8 cellular contexts compared by ENCODE assay signal in the genomic region with DNA sequence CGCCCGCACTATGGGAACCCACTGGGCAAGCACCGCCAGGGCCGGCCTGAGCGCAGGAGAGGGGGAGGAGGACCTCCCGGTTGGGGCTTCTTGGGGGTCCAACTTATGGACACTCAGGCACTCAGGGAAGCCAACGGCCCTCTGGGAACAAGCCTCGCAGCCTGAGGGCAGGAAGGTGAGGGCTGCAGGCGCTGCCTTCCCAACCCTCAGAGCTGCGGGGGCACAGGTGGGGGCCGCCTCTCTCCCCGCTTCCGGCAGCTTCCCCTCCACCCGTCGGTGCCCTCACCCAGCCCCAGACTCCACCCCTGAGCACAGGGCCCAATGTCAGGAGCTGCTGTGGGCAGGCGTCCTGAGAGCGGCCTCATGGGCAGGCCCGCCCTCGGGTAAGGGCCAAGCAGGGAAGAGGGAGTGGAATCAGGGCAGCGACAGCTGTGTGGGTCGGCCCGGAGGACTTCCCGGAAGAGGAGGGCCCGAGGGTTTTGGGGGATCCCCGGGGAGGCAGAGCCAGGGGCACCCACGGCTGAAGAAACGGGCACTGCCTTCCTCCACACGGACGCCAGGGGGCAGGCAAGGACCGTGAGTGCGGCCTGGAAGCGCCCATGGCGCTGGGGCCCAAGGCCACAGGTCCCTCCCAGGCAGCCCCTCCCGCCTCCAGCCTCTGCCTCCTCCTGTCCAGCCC. TPM values are rescaled to one million over a fixed set of nuclear protein-coding genes. Genes with fewer than 3 reads are reported as not detected.
DNase-seq lines count a peak whose midpoint lies in the region; ATAC-seq and TF ChIP-seq lines count a peak whose summit lies in the region.

No MANE protein-coding gene starts in this region.

- peak overlapping the region; percentile 8; the same call in 1 of the 2 replicates for H2AFZ ChIP-seq in SK-N-SH (ENCODE audit: low read depth)

- no peaks in the 10 kb centered on the region for H3F3A ChIP-seq in SK-N-SH (replicated peaks; ENCODE audit: insufficient read depth)

- H3K9me3 ChIP-seq in SK-N-SH: no peaks in the 10 kb centered on the region
- H3K9me3 ChIP-seq in cardiac muscle cell (ENCODE audit: low read depth): no peaks in the 10 kb centered on the region

- H3K27ac ChIP-seq in SK-N-SH (ENCODE audit: low read depth in 2 of 2, low read length in 1 of 2) (peak overlapping the region in 1 of 2 experiments; percentile 76; a peak in 2 of 4 replicates), cardiac muscle cell (no peak overlapping the region)

- no peaks in the 10 kb centered on the region for H4K20me1 ChIP-seq in SK-N-SH (ENCODE audit: insufficient read depth)

- 0 out of 2 replicates have a peak overlapping the region, but pooled peaks have one; percentile 52 for H3K4me2 ChIP-seq in SK-N-SH

- 11% methylated on average over 10 of the region's 34 CpGs for WGBS in SK-N-SH (ENCODE audit: low lambda C conversion rate)

- no peak overlapping the region for H3K9ac ChIP-seq in SK-N-SH

- DNase-seq in GM12864 (ENCODE audit: low read depth): peak; percentile 93
- peak; percentile 97 for DNase-seq in MV-4-11 (lab: John Stamatoyannopoulos, UW)
- peak; percentile 97 for DNase-seq in SK-N-SH
- peak; percentile 96 to 97 for DNase-seq in activated naive CD4-positive, alpha-beta T cell treated with anti-CD3 and anti-CD28 coated beads, Interleukin-2, amount 50 U/mL, for 72 hours (ENCODE audit: low spot score in 2 of 2)
- peak; percentile 94 to 95 for DNase-seq in cardiac muscle cell (ENCODE audit: low read depth in 1 of 2, low spot score in 1 of 2)
- peak; percentile 47 to 96 (median 73) for DNase-seq in posterior cingulate gyrus
- peak; percentile 95 for DNase-seq in ureter (ENCODE audit: low spot score)

- CTCF ChIA-PET in SK-N-SH (lab: Yijun Ruan, JAX): interaction anchor here (0.6 to 6.3 kb wide), 70 partner anchors 9 to 584 kb away, joined by 3 to 82 read pairs (median 4); partner anchors contain the start of genes C20orf204, GMEB2, PPDPF and PRPF6

- TF ChIP-seq RAD21 in SK-N-SH (IDR thresholded peaks at IDR 0.05; ENCODE audit: low read length): peak; percentile 93

- TF ChIP-seq CTCF in GM12864 (IDR thresholded peaks at IDR 0.05; ENCODE audit: low read depth, low read length, missing control alignments): peak; percentile 97
- peak; percentile 81 for TF ChIP-seq CTCF in SK-N-SH (IDR thresholded peaks at IDR 0.05)
- TF ChIP-seq CTCF in cardiac muscle cell (IDR thresholded peaks at IDR 0.05; ENCODE audit: low read depth, low read length): peak; percentile 83

- no peaks in the 10 kb centered on the region for H3K9me2 ChIP-seq in SK-N-SH

- H3K27ac Mint-ChIP-seq in activated naive CD4-positive, alpha-beta T cell treated with anti-CD3 and anti-CD28 coated beads, Interleukin-2, amount 50 U/mL, for 72 hours: peak overlapping the region; percentile 77 to 85

- no peaks in the 10 kb centered on the region for H3K9me3 Mint-ChIP-seq in activated naive CD4-positive, alpha-beta T cell treated with anti-CD3 and anti-CD28 coated beads, Interleukin-2, amount 50 U/mL, for 72 hours

- POLR2A ChIA-PET in SK-N-SH (lab: Yijun Ruan, JAX): interaction anchor here (0.9 to 1.4 kb wide), 2 partner anchors 41 to 80 kb away, joined by 3 read pairs; no protein-coding TSS in a partner anchor

- peak; percentile 79 for ATAC-seq in HG02571 (IDR thresholded peaks at IDR 0.05; ENCODE audit: unreplicated experiment)
- peak; percentile 94 for ATAC-seq in activated naive CD4-positive, alpha-beta T cell treated with anti-CD3 and anti-CD28 coated beads, Interleukin-2, amount 50 U/mL, for 72 hours

- H3K4me3 ChIP-seq in GM12864 (ENCODE audit: low read depth, low read length): peak overlapping the region; percentile 57
- H3K4me3 ChIP-seq in SK-N-SH (ENCODE audit: low read depth in 2 of 2, low read length in 1 of 2): peak overlapping the region in 1 of 2 experiments; percentile 29; a peak in 2 of 4 replicates
- H3K4me3 ChIP-seq in cardiac muscle cell: no peak overlapping the region

- no peak for TF ChIP-seq EP300 in SK-N-SH (IDR thresholded peaks at IDR 0.05; ENCODE audit: borderline replicate concordance in 1 of 2, low read depth in 1 of 2, low read length in 1 of 2)

- no peaks in the 10 kb centered on the region for H3K79me2 ChIP-seq in SK-N-SH (ENCODE audit: insufficient read depth)

- peaks cover 0 to 32% of the 10 kb centered on the region in 2 experiments; a peak in 1 of 4 replicates for H3K4me1 ChIP-seq in SK-N-SH (ENCODE audit: control insufficient read depth in 1 of 2, insufficient read depth in 2 of 2, low read depth in 1 of 2, low read length in 1 of 2)
- peaks cover 11% of the 10 kb centered on the region for H3K4me1 ChIP-seq in cardiac muscle cell (ENCODE audit: low read depth)

- H3K27me3 ChIP-seq in SK-N-SH (ENCODE audit: insufficient read depth): no peaks in the 10 kb centered on the region
- H3K27me3 ChIP-seq in cardiac muscle cell: no peaks in the 10 kb centered on the region

- no peaks in the 10 kb centered on the region for H3K36me3 Mint-ChIP-seq in activated naive CD4-positive, alpha-beta T cell treated with anti-CD3 and anti-CD28 coated beads, Interleukin-2, amount 50 U/mL, for 72 hours

- no peaks in the 10 kb centered on the region for H3K36me3 ChIP-seq in SK-N-SH (replicated peaks in 1 of 2; ENCODE audit: control insufficient read depth in 1 of 2, insufficient read depth in 2 of 2, low read length in 1 of 2)
- no peaks in the 10 kb centered on the region for H3K36me3 ChIP-seq in cardiac muscle cell

- intact Hi-C loops in posterior cingulate gyrus (cut with DNase I): loop anchor here (1.0 to 2.0 kb wide), 2 partner anchors 327 to 436 kb away; partner anchors contain the start of gene TPD52L2

TF ChIP-seq in SK-N-SH, 30 proteins besides CTCF, POLR2A, EP300 and RAD21:
- TF ChIP-seq ELF1 (IDR thresholded peaks at IDR 0.05): 0 out of 2 replicates have a peak, but pooled peaks have one; percentile 5
- no peak for TF ChIP-seq FOXJ3 (CRISPR knock-in tag; IDR thresholded peaks at IDR 0.05)
- peak; percentile 43; the same call in 1 of the 2 replicates for TF ChIP-seq GABPA (IDR thresholded peaks at IDR 0.05; ENCODE audit: low read depth)
- TF ChIP-seq CHD2 (IDR thresholded peaks at IDR 0.05; ENCODE audit: low read length, partially characterized antibody): peak; percentile 10
- peak; percentile 78 for TF ChIP-seq SMC3 (IDR thresholded peaks at IDR 0.05; ENCODE audit: low read depth, low read length)

RNA-seq across cellular contexts. Expression of gene PTK6, which starts 0.5 kb away (rescaled TPM):
- polyA plus RNA-seq in SK-N-SH (2012; rRNA removed) (0.07 and 0.13 TPM in 2 replicates), cardiac muscle cell (0.30 and 0.38 TPM in 2 replicates)
- 0.06 and 0.16 TPM in 2 replicates for polyA plus RNA-seq in SK-N-SH (2012; cell fraction: cytosol; rRNA removed)
- polyA plus RNA-seq in SK-N-SH (2012; cell fraction: nucleus; rRNA removed): 0.26 and 0.27 TPM in 2 replicates
- under 1 TPM; 0.54 to 0.57 TPM for total RNA-seq in activated naive CD4-positive, alpha-beta T cell treated with anti-CD3 and anti-CD28 coated beads, Interleukin-2, amount 50 U/mL, for 72 hours
- total RNA-seq in cardiac muscle cell (not detected in 2 replicates), ureter (55.1 TPM)

RNA-seq across cellular contexts. Expression of gene SRMS, which starts 9.9 kb away (rescaled TPM):
- not detected in 2 replicates for polyA plus RNA-seq in SK-N-SH (2012; rRNA removed)
- not detected in 2 replicates for polyA plus RNA-seq in SK-N-SH (2012; cell fraction: cytosol; rRNA removed)
- 0.05 TPM in 1 of 2 replicates, not detected in the other for polyA plus RNA-seq in SK-N-SH (2012; cell fraction: nucleus; rRNA removed)
- total RNA-seq in activated naive CD4-positive, alpha-beta T cell treated with anti-CD3 and anti-CD28 coated beads, Interleukin-2, amount 50 U/mL, for 72 hours: not detected
- total RNA-seq in cardiac muscle cell: not detected in 2 replicates
- polyA plus RNA-seq in cardiac muscle cell: not detected in 2 replicates
- total RNA-seq in ureter: 0.26 TPM

RNA-seq across cellular contexts. Expression of gene FNDC11, which starts 16.3 kb away (rescaled TPM):
- polyA plus RNA-seq in SK-N-SH (2012; rRNA removed): 4.5 and 5.5 TPM in 2 replicates
- 2.0 and 3.3 TPM in 2 replicates for polyA plus RNA-seq in SK-N-SH (2012; cell fraction: cytosol; rRNA removed)
- polyA plus RNA-seq in SK-N-SH (2012; cell fraction: nucleus; rRNA removed): 13.7 and 16.2 TPM in 2 replicates
- total RNA-seq in activated naive CD4-positive, alpha-beta T cell treated with anti-CD3 and anti-CD28 coated beads, Interleukin-2, amount 50 U/mL, for 72 hours: under 1 TPM in 1 of 2 donors, not detected in 1; 0.10 TPM
- total RNA-seq in cardiac muscle cell: 3.4 and 3.7 TPM in 2 replicates
- polyA plus RNA-seq in cardiac muscle cell: 0.09 and 2.9 TPM in 2 replicates
- total RNA-seq in ureter: 1.6 TPM

RNA-seq across cellular contexts. Expression of gene PPDPF, which starts 17.1 kb away (rescaled TPM):
- polyA plus RNA-seq in SK-N-SH (2012; rRNA removed) (20.0 and 71.4 TPM in 2 replicates), cardiac muscle cell (368 and 463 TPM in 2 replicates)
- 45.7 and 81.9 TPM in 2 replicates for polyA plus RNA-seq in SK-N-SH (2012; cell fraction: cytosol; rRNA removed)
- 48.9 and 78.6 TPM in 2 replicates for polyA plus RNA-seq in SK-N-SH (2012; cell fraction: nucleus; rRNA removed)
- 100 to 1,000 TPM in 1 of 2 donors, 10 to 100 TPM in 1; 60.7 to 117 TPM for total RNA-seq in activated naive CD4-positive, alpha-beta T cell treated with anti-CD3 and anti-CD28 coated beads, Interleukin-2, amount 50 U/mL, for 72 hours
- total RNA-seq in cardiac muscle cell (248 and 265 TPM in 2 replicates), ureter (507 TPM)

RNA-seq across cellular contexts. Expression of gene HELZ2, which starts 36.4 kb away (rescaled TPM):
- polyA plus RNA-seq in SK-N-SH (2012; rRNA removed) (5.5 and 7.6 TPM in 2 replicates), cardiac muscle cell (1.4 and 1.7 TPM in 2 replicates)
- polyA plus RNA-seq in SK-N-SH (2012; cell fraction: cytosol; rRNA removed): 1.8 and 3.5 TPM in 2 replicates
- 10.9 and 12.8 TPM in 2 replicates for polyA plus RNA-seq in SK-N-SH (2012; cell fraction: nucleus; rRNA removed)
- total RNA-seq in activated naive CD4-positive, alpha-beta T cell treated with anti-CD3 and anti-CD28 coated beads, Interleukin-2, amount 50 U/mL, for 72 hours: 10 to 100 TPM in 1 of 2 donors, 1 to 10 TPM in 1; 3.1 to 28.8 TPM
- total RNA-seq in cardiac muscle cell (8.7 and 14.3 TPM in 2 replicates), ureter (35.6 TPM)

Comparison
In these comparisons a context has a peak if more than half of its experiments do, and no peak if none do; other contexts are left out.
1. RNA of gene PTK6, which starts 0.5 kb away (total RNA-seq): 55.1 TPM in ureter (single experiment); 0.54 to 0.57 TPM in activated naive CD4-positive, alpha-beta T cell treated with anti-CD3 and anti-CD28 coated beads, Interleukin-2, amount 50 U/mL, for 72 hours and not detected in cardiac muscle cell; every median in the first group is over 10 times any median in the second.
2. Peak in every context shown above with its lines, with median percentiles within 50 percentile points of each other: DNase-seq and CTCF ChIP-seq.